9 cellular contexts compared by ENCODE assay signal in genomic region chr3:16370872-16371740, GRCh38.
DNase-seq lines count a peak whose midpoint lies in the region; ATAC-seq and TF ChIP-seq lines count a peak whose summit lies in the region.
"Had no signal": no experiment of that assay in that cellular context is flagged by ENCODE, and none has a peak within 500 bp of the region (broad histone marks: within the 10 kb centered on the region; RNA-seq: fewer than 3 reads in every experiment).

No MANE protein-coding gene starts in this region.

- TF ChIP-seq CTCF in Calu3 (IDR thresholded peaks at IDR 0.05; ENCODE audit: unreplicated experiment) (no peak), BE2C (IDR thresholded peaks at IDR 0.05; ENCODE audit: low read depth, low read length) (no peak), foreskin fibroblast (IDR thresholded peaks at IDR 0.05; ENCODE audit: low read depth, low read length) (no peak)

- H3K14ac ChIP-seq in mesenchymal stem cell (ENCODE audit: low read length in 2 of 2), result no peak overlapping the region

- H3K27me3 ChIP-seq in mesenchymal stem cell (ENCODE audit: control insufficient read depth in 1 of 2, insufficient read depth in 1 of 2, low read length in 2 of 2) (no peaks in the 10 kb centered on the region), BE2C (no peaks in the 10 kb centered on the region)

- no peak overlapping the region for H3K4me3 Mint-ChIP-seq in Calu3 (ENCODE audit: low read depth, unreplicated experiment)
- peak overlapping the region; percentile 19 for H3K4me3 Mint-ChIP-seq in T-helper 1 cell treated with Interleukin-12 subunit alpha and Interleukin-12 subunit beta and Interleukin-4 antibody, amounts not matched to agents 30 μg/mL and 1 μg/mL, for 36 hours

- no peaks in the 10 kb centered on the region for H3K27me3 Mint-ChIP-seq in Calu3 (ENCODE audit: unreplicated experiment)
- H3K27me3 Mint-ChIP-seq in T-helper 1 cell treated with Interleukin-12 subunit alpha and Interleukin-12 subunit beta and Interleukin-4 antibody, amounts not matched to agents 30 μg/mL and 1 μg/mL, for 36 hours (ENCODE audit: low read depth), result no peaks in the 10 kb centered on the region

- no peak overlapping the region for H3K23ac ChIP-seq in mesenchymal stem cell (ENCODE audit: low read length in 2 of 2)

- H3K4ac ChIP-seq in mesenchymal stem cell (ENCODE audit: low read depth in 1 of 2, low read length in 2 of 2), result peak overlapping the region in 1 of 2 experiments; percentile 2

- H2BK5ac ChIP-seq in mesenchymal stem cell (ENCODE audit: low read depth, low read length, poor library complexity, severe bottlenecking), result no peak overlapping the region

- H4K91ac ChIP-seq in mesenchymal stem cell (ENCODE audit: low read length), result no peak overlapping the region

- 91% methylated on average over 10 of the region's 10 CpGs for WGBS in mesenchymal stem cell

- H3K4me3 ChIP-seq in mesenchymal stem cell (ENCODE audit: insufficient read depth in 1 of 2, low read depth in 1 of 2, low read length in 2 of 2) (no peak overlapping the region), BE2C (ENCODE audit: low read depth, low read length) (no peak overlapping the region), foreskin fibroblast (ENCODE audit: low read depth in 1 of 2, low read length in 2 of 2) (no peak overlapping the region)

- peak; percentile 21 for ATAC-seq in GM21381 (IDR thresholded peaks at IDR 0.05; ENCODE audit: unreplicated experiment)

- peak overlapping the region; percentile 36 for H2AK5ac ChIP-seq in mesenchymal stem cell (ENCODE audit: low read length, severe bottlenecking)

- H3K18ac ChIP-seq in mesenchymal stem cell (ENCODE audit: low read depth in 1 of 2, low read length in 2 of 2), result no peak overlapping the region

- H3K4me1 Mint-ChIP-seq in Calu3 (ENCODE audit: low read depth, unreplicated experiment), result no peaks in the 10 kb centered on the region
- peaks cover 75% of the 10 kb centered on the region for H3K4me1 Mint-ChIP-seq in T-helper 1 cell treated with Interleukin-12 subunit alpha and Interleukin-12 subunit beta and Interleukin-4 antibody, amounts not matched to agents 30 μg/mL and 1 μg/mL, for 36 hours (ENCODE audit: low read depth)

- H3K4me2 ChIP-seq in mesenchymal stem cell (ENCODE audit: low read length, poor library complexity, severe bottlenecking), result no peak overlapping the region

- H3K9me3 ChIP-seq in mesenchymal stem cell (ENCODE audit: control insufficient read depth, low read length) (no peaks in the 10 kb centered on the region), BE2C (no peaks in the 10 kb centered on the region)

- no peak overlapping the region for H3K27ac ChIP-seq in mesenchymal stem cell (ENCODE audit: low read length, poor library complexity, severe bottlenecking)

- H3K27ac Mint-ChIP-seq in Calu3 (ENCODE audit: unreplicated experiment), result no peak overlapping the region
- H3K27ac Mint-ChIP-seq in T-helper 1 cell treated with Interleukin-12 subunit alpha and Interleukin-12 subunit beta and Interleukin-4 antibody, amounts not matched to agents 30 μg/mL and 1 μg/mL, for 36 hours, result peak overlapping the region; percentile 70

- intact Hi-C loops in Calu3 (cut with micrococcal nuclease; ENCODE audit: unreplicated experiment), result no loop called here

- H3K4me1 ChIP-seq in mesenchymal stem cell (ENCODE audit: control insufficient read depth, insufficient read depth, low read depth, low read length), result peaks cover 13% of the 10 kb centered on the region
- no peaks in the 10 kb centered on the region for H3K4me1 ChIP-seq in BE2C

- H2BK12ac ChIP-seq in mesenchymal stem cell (ENCODE audit: low read length in 2 of 2), result no peak overlapping the region

- CTCF ChIA-PET in Calu3 (lab: Charles Lee), result interaction anchor here (0.6 kb wide), 1 partner anchor 48 kb away, joined by 3 read pairs; no protein-coding TSS in a partner anchor

- H3K36me3 ChIP-seq in mesenchymal stem cell (ENCODE audit: control insufficient read depth in 1 of 2, insufficient read depth in 2 of 2, low read depth in 1 of 2, low read length in 2 of 2), result peaks cover 49 to 50% of the 10 kb centered on the region in 2 experiments
- no peaks in the 10 kb centered on the region for H3K36me3 ChIP-seq in BE2C

- no peak overlapping the region for H2BK15ac ChIP-seq in mesenchymal stem cell (ENCODE audit: low read depth, poor library complexity, severe bottlenecking)

- H3K79me1 ChIP-seq in mesenchymal stem cell (replicated peaks; ENCODE audit: low read length, poor library complexity, severe bottlenecking), result peaks cover 51% of the 10 kb centered on the region

- no TSS peak for BruUV-seq in Calu3 (replicated peaks; lab: Mats Ljungman, UMichigan)

- H2AFZ ChIP-seq in mesenchymal stem cell (ENCODE audit: low read depth, low read length), result no peak overlapping the region

- no peaks in the 10 kb centered on the region for H3K9me3 Mint-ChIP-seq in Calu3 (ENCODE audit: low read depth, unreplicated experiment)
- no peaks in the 10 kb centered on the region for H3K9me3 Mint-ChIP-seq in T-helper 1 cell treated with Interleukin-12 subunit alpha and Interleukin-12 subunit beta and Interleukin-4 antibody, amounts not matched to agents 30 μg/mL and 1 μg/mL, for 36 hours

- no peak overlapping the region for H2BK120ac ChIP-seq in mesenchymal stem cell (ENCODE audit: low read depth, low read length)

- H3K36me3 Mint-ChIP-seq in Calu3 (ENCODE audit: insufficient read depth, unreplicated experiment), result no peaks in the 10 kb centered on the region
- peaks cover 63% of the 10 kb centered on the region for H3K36me3 Mint-ChIP-seq in T-helper 1 cell treated with Interleukin-12 subunit alpha and Interleukin-12 subunit beta and Interleukin-4 antibody, amounts not matched to agents 30 μg/mL and 1 μg/mL, for 36 hours (ENCODE audit: low read depth)

- no peak overlapping the region for H4K8ac ChIP-seq in mesenchymal stem cell (ENCODE audit: low read length)

- DNase-seq in Calu3 (peak; percentile 26), mesenchymal stem cell (no peak), BE2C (no peak), HPDE6-E6E7 (ENCODE audit: extremely low spot score) (no peak), mesenteric fat pad (ENCODE audit: low spot score) (no peak), foreskin fibroblast (no peak)
- DNase-seq: left cardiac atrium had no signal

- no peak overlapping the region for H3K9ac ChIP-seq in mesenchymal stem cell (ENCODE audit: low read length)
